Comparison of ENCODE assay signal across 20 cellular contexts in the genomic region with DNA sequence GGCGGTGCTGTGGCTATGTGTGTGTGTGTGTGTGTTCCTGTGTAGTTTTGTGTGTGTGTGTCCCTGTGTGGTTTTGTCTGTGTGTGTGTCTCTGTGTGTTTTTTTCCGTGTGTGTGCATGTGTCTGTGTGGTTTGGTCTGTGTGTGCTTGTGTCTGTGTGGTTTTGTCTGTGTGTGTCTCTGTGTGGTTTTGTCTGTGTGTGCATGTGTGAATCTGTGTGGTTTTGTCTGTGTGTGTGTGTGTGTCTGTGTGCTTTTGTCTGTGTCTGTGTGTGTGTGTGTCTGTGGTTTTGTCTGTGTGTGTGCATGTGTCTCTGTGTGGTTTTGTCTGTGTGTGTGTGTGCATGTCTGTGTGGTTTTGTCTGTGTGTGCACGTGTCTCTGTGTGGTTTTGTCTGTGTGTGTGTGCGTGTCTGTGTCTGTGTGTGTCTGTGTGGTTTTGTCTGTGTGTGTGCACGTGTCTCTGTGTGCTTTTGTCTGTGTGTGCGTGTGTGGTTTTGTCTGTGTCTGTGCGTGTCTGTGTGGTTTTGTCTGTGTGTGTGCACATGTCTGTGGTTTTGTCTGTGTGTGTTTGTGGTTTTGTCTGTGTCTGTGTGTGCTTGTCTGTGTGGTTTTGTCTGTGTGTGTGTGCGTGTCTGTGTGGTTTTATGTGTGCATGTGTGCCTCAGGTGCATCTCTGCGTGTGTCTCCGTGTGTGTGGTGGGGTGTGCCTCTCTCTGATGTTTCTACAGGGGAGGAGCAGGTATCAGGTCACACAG.
"Had no signal": no experiment of that assay in that cellular context is flagged by ENCODE, and none has a peak within 500 bp of the region (broad histone marks: within the 10 kb centered on the region; RNA-seq: fewer than 3 reads in every experiment).

No MANE protein-coding gene starts in this region.

- H3K27ac Mint-ChIP-seq: dendritic cell treated with granulocyte-macrophage colony-stimulating factor and Interleukin-4, amounts not matched to agents 40 ng/mL and 50 ng/mL, for 4 days; natural killer cell treated with Interleukin-12 subunit alpha and Interleukin-12 subunit beta and Interleukin-15 and Interleukin-18, amount 100 ng/mL, for 72 hours had no signal

- DNase-seq: activated CD4-positive, alpha-beta T cell treated with anti-CD3 and anti-CD28 coated beads, Interleukin-2, amount 50 U/mL, for 1 hour; activated CD8-positive, alpha-beta memory T cell treated with anti-CD3 and anti-CD28 coated beads for 24 hours; activated CD8-positive, alpha-beta memory T cell treated with anti-CD3 and anti-CD28 coated beads, Interleukin-2, amount 50 U/mL, for 48 hours; activated effector memory CD4-positive, alpha-beta T cell treated with anti-CD3 and anti-CD28 coated beads, Interleukin-2, amount 50 U/mL, for 16 hours; activated naive CD4-positive, alpha-beta T cell treated with anti-CD3 and anti-CD28 coated beads, Interleukin-2, amount 50 U/mL, for 16 hours; activated T-cell treated with anti-CD3 and anti-CD28 coated beads, Interleukin-2, amount 50 U/mL, for 48 hours; effector memory CD4-positive, alpha-beta T cell; hypothalamus; islet precursor cell; left colon; lower lobe of right lung; stimulated activated CD4-positive, alpha-beta T cell treated with anti-CD3 and anti-CD28 coated beads, Interleukin-12 subunit alpha, Interleukin-12 subunit beta, amount 100 ng/mL, for 4 hours; stimulated activated CD4-positive, alpha-beta T cell treated with anti-CD3 and anti-CD28 coated beads, Interleukin-1b, Interleukin-23, amount 100 ng/mL, for 48 hours; stimulated activated naive CD8-positive, alpha-beta T cell treated with anti-CD3 and anti-CD28 coated beads, Interleukin-15, Interleukin-2, amounts not matched to agents 100 U/mL and 50 U/mL, for 24 hours; substantia nigra; tibial artery; uterus had no signal

- ATAC-seq: left colon; stimulated activated naive CD8-positive, alpha-beta T cell treated with anti-CD3 and anti-CD28 coated beads, Interleukin-15, Interleukin-2, amounts not matched to agents 100 U/mL and 50 U/mL, for 24 hours had no signal

- H3K27me3 ChIP-seq: breast epithelium, tibial artery, uterus had no signal

- H3K36me3 Mint-ChIP-seq: natural killer cell treated with Interleukin-12 subunit alpha and Interleukin-12 subunit beta and Interleukin-15 and Interleukin-18, amount 100 ng/mL, for 72 hours had no signal

- H3K36me3 ChIP-seq: breast epithelium, lower lobe of right lung, tibial artery, uterus had no signal

- H3K4me1 ChIP-seq: breast epithelium had no signal

- H3K27ac ChIP-seq: breast epithelium, lower lobe of right lung, tibial artery, uterus had no signal

- H3K9me3 Mint-ChIP-seq: dendritic cell treated with granulocyte-macrophage colony-stimulating factor and Interleukin-4, amounts not matched to agents 40 ng/mL and 50 ng/mL, for 4 days; natural killer cell treated with Interleukin-12 subunit alpha and Interleukin-12 subunit beta and Interleukin-15 and Interleukin-18, amount 100 ng/mL, for 72 hours had no signal

- H3K4me3 ChIP-seq: breast epithelium, lower lobe of right lung, tibial artery, uterus had no signal

- H3K9me3 ChIP-seq: breast epithelium, lower lobe of right lung, tibial artery, uterus had no signal

- H3K4me3 Mint-ChIP-seq: dendritic cell treated with granulocyte-macrophage colony-stimulating factor and Interleukin-4, amounts not matched to agents 40 ng/mL and 50 ng/mL, for 4 days; natural killer cell treated with Interleukin-12 subunit alpha and Interleukin-12 subunit beta and Interleukin-15 and Interleukin-18, amount 100 ng/mL, for 72 hours had no signal
